Comparison of ENCODE assay signal across 16 cellular contexts in genomic region chr3:90221900-90222299, GRCh38.
DNase-seq lines count a peak whose midpoint lies in the region; ATAC-seq lines count a peak whose summit lies in the region.
"Had no signal": no experiment of that assay in that cellular context is flagged by ENCODE, and none has a peak within 500 bp of the region (broad histone marks: within the 10 kb centered on the region; RNA-seq: fewer than 3 reads in every experiment).

No MANE protein-coding gene starts in this region.

- ATAC-seq in HG03196 (IDR thresholded peaks at IDR 0.05; ENCODE audit: unreplicated experiment) (no peak), GM21576 (IDR thresholded peaks at IDR 0.05; ENCODE audit: unreplicated experiment) (no peak)
- ATAC-seq: CD8-positive, alpha-beta T cell; GM23338; HCT116 had no signal

- DNase-seq in COLO829 (ENCODE audit: low spot score) (peak; percentile 28), foreskin melanocyte (peak; percentile 67), medulla oblongata (ENCODE audit: extremely low spot score) (peak; percentile 15), putamen (ENCODE audit: low spot score) (peak; percentile 0), NCI-H1048 (lab: John Stamatoyannopoulos, UW) (no peak)
- DNase-seq in activated naive CD4-positive, alpha-beta T cell (lab: John Stamatoyannopoulos, UW), result no peak
- DNase-seq: CD4-positive, CD25-positive, alpha-beta regulatory T cell; CD8-positive, alpha-beta T cell; DMS53; DMS79 treated with DMSO at 0.1 percent for 48 hours; GF-D8; H9 had no signal

Comparison
In these comparisons a context has a peak if more than half of its experiments do, and no peak if none do; other contexts are left out.
1. DNase-seq: peak in COLO829 (single experiment), foreskin melanocyte (single experiment), medulla oblongata (single experiment) and putamen (single experiment); none in NCI-H1048 (single experiment) and activated naive CD4-positive, alpha-beta T cell (0 of 4).